Comparison of ENCODE assay signal across 2 cellular contexts in the genomic region with DNA sequence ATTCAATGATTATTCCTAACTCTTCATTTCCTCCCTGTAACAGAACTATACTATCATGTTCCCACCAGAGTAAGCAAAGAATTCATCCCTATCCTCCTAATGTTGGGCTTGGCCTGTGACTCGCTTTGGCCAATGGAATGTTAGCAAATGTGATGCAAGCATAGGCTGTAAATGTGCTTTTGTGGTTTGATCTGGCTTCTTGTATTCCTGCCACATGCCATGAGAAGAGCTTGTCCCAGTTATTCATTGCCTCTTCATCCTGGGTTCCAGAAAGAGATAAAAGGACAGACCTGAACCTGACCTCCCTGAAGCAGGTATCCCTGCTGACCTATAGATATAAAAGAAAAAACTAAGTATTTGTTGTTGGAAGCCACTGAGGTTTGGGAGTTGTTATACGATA.
A peak's percentile ranks its signal among the peaks of the same experiment; 100 is the strongest.
TF ChIP-seq lines count a peak whose summit lies in the region.

No MANE protein-coding gene starts in this region.

TF ChIP-seq in A549, 52 proteins besides CTCF, POLR2A, EP300 and RAD21:
- TF ChIP-seq, protein P1, sequence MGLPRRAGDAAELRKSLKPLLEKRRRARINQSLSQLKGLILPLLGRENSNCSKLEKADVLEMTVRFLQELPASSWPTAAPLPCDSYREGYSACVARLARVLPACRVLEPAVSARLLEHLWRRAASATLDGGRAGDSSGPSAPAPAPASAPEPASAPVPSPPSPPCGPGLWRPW (IDR thresholded peaks at IDR 0.05), result no peak
- TF ChIP-seq FOSL2 (IDR thresholded peaks at IDR 0.05) (no peak), FOSL2 (CRISPR knock-in tag; IDR thresholded peaks at IDR 0.05) (0 out of 2 replicates have a peak, but pooled peaks have one; percentile 29), CEBPB (IDR thresholded peaks at IDR 0.05) (peak in 1 of 2 experiments; percentile 55; a peak in 1 of 4 replicates)
TF ChIP-seq in A549: peak in this region for 2.

TF ChIP-seq in HCT116, 20 proteins besides CTCF, POLR2A, EP300 and RAD21:
- 0 out of 2 replicates have a peak, but pooled peaks have one; percentile 33 for TF ChIP-seq CBX3 (IDR thresholded peaks at IDR 0.05; ENCODE audit: low read depth)
- TF ChIP-seq ATF3 (IDR thresholded peaks at IDR 0.05), result peak; percentile 34; the same call in 1 of the 2 replicates
- TF ChIP-seq CEBPB (IDR thresholded peaks at IDR 0.05; ENCODE audit: low read depth), result peak; percentile 75
- TF ChIP-seq SP1 (IDR thresholded peaks at IDR 0.05; ENCODE audit: low read depth), result peak; percentile 40; the same call in 1 of the 2 replicates
- peak; percentile 54; the same call in 1 of the 2 replicates for TF ChIP-seq MAX (IDR thresholded peaks at IDR 0.05)
- TF ChIP-seq JUND (IDR thresholded peaks at IDR 0.05), result no peak
